ENCODE assay signal across 8 cellular contexts in the genomic region with DNA sequence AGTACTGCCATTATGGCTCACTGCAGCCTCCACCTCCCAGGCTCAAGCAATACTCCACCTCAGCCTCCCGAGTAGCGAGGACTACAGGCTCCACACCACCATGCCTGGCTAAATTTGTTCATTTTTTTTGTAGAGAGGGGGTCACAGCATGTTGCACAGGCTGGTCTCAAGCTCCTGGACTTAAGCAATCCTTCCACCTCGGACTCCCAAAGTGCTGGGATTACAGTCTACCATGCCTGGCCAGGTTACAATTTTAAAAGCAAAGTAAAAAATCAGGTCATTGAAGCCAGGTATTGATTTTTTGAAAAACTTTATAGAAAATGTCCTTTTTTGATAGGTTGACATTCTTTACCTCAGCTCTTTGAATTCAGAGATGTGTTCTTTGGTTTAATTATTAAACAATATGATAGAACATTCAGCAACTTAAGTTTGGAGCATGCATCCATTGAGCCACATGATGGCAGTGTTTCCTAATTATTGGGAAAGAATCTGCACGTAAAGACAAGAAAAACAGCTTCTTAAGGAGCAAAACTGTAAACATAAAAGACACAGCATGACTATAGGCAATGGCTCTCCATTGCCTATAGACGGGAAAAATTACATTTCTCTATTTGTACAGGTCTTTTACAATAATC. TPM values are rescaled to one million over a fixed set of nuclear protein-coding genes. Genes with fewer than 3 reads are reported as not detected.
A peak's percentile ranks its signal among the peaks of the same experiment; 100 is the strongest.
DNase-seq lines count a peak whose midpoint lies in the region; TF ChIP-seq lines count a peak whose summit lies in the region.

No MANE protein-coding gene starts in this region.

- peaks cover 22% of the 10 kb centered on the region for H3K27me3 Mint-ChIP-seq in T-helper 1 cell treated with Interleukin-12 subunit alpha and Interleukin-12 subunit beta and Interleukin-4 antibody, amounts not matched to agents 30 μg/mL and 1 μg/mL, for 36 hours (ENCODE audit: low read depth)

- H3K4me1 ChIP-seq in tibial artery, result peaks cover 0 to 35% (median 26%) of the 10 kb centered on the region in 4 donors

- peak overlapping the region in 50 of 59 donors; percentile 1 to 57 (median 32) for H3K4me3 ChIP-seq in dorsolateral prefrontal cortex
- H3K4me3 ChIP-seq in tibial artery, result no peak overlapping the region
- H3K4me3 ChIP-seq in MG63, result no peak overlapping the region

- H3K9me3 ChIP-seq in tibial artery, result no peaks in the 10 kb centered on the region
- H3K9me3 ChIP-seq in MG63, result no peaks in the 10 kb centered on the region

- no peaks in the 10 kb centered on the region for H3K36me3 Mint-ChIP-seq in T-helper 1 cell treated with Interleukin-12 subunit alpha and Interleukin-12 subunit beta and Interleukin-4 antibody, amounts not matched to agents 30 μg/mL and 1 μg/mL, for 36 hours (ENCODE audit: low read depth)

- H3K27me3 ChIP-seq in dorsolateral prefrontal cortex (peaks cover 0 to 51% (median 6%) of the 10 kb centered on the region in 45 donors), tibial artery (peaks cover 8 to 74% of the 10 kb centered on the region in 2 donors), MG63 (no peaks in the 10 kb centered on the region)

- DNase-seq in activated effector memory CD4-positive, alpha-beta T cell treated with anti-CD3 and anti-CD28 coated beads, Interleukin-2, amount 50 U/mL, for 16 hours, result peak; percentile 66
- no peak for DNase-seq in activated effector memory CD4-positive, alpha-beta T cell treated with Interleukin-2 at 50 U/mL for 16 hours
- peak; percentile 48 for DNase-seq in NCI-H1105 (lab: John Stamatoyannopoulos, UW)
- peak in 1 of 10 donors; percentile 52 for DNase-seq in dorsolateral prefrontal cortex
- peak; percentile 83 for DNase-seq in medulla oblongata (ENCODE audit: extremely low spot score)
- DNase-seq in tibial artery, result no peak
- no peak for DNase-seq in MG63

- peak overlapping the region; percentile 76 for H3K4me3 Mint-ChIP-seq in T-helper 1 cell treated with Interleukin-12 subunit alpha and Interleukin-12 subunit beta and Interleukin-4 antibody, amounts not matched to agents 30 μg/mL and 1 μg/mL, for 36 hours

- intact Hi-C loops in dorsolateral prefrontal cortex (cut with DNase I), result loop anchor here (1.0 to 5.0 kb wide), 3 partner anchors 88 to 252 kb away; a partner anchor contains a TSS
- intact Hi-C loops in tibial artery (cut with DNase I; ENCODE audit: low total_unique reads), result loop anchor here (5.0 kb wide), 1 partner anchor 92 kb away; no protein-coding TSS in a partner anchor

- H3K9me3 Mint-ChIP-seq in T-helper 1 cell treated with Interleukin-12 subunit alpha and Interleukin-12 subunit beta and Interleukin-4 antibody, amounts not matched to agents 30 μg/mL and 1 μg/mL, for 36 hours, result no peaks in the 10 kb centered on the region

- H3K4me1 Mint-ChIP-seq in T-helper 1 cell treated with Interleukin-12 subunit alpha and Interleukin-12 subunit beta and Interleukin-4 antibody, amounts not matched to agents 30 μg/mL and 1 μg/mL, for 36 hours (ENCODE audit: low read depth), result peaks cover 19% of the 10 kb centered on the region

- H3K36me3 ChIP-seq in tibial artery (no peaks in the 10 kb centered on the region), MG63 (no peaks in the 10 kb centered on the region)

- no peak overlapping the region for H3K27ac Mint-ChIP-seq in T-helper 1 cell treated with Interleukin-12 subunit alpha and Interleukin-12 subunit beta and Interleukin-4 antibody, amounts not matched to agents 30 μg/mL and 1 μg/mL, for 36 hours

- TF ChIP-seq CTCF in dorsolateral prefrontal cortex (IDR thresholded peaks at IDR 0.05 in 54 of 56, conservative IDR thresholded peaks at IDR 0.05 in 2 of 56; ENCODE audit: low read depth in 1 of 56, partially characterized antibody in 56 of 56), result peak; percentile 61 to 95 (median 85)
- peak; percentile 70 to 75 for TF ChIP-seq CTCF in tibial artery (IDR thresholded peaks at IDR 0.05)

- peak overlapping the region in 58 of 59 donors; percentile 13 to 98 (median 78) for H3K27ac ChIP-seq in dorsolateral prefrontal cortex
- H3K27ac ChIP-seq in tibial artery, result no peak overlapping the region

RNA-seq across cellular contexts. Expression of a gene that starts 1.7 kb away (rescaled TPM):
- 1 to 10 TPM in 116 of 120 experiments, under 1 TPM in 4; 0.57 to 6.4 (median 2.4) TPM for total RNA-seq in dorsolateral prefrontal cortex
- total RNA-seq in MG63 (2014; rRNA removed; shearing (Covaris generic); ENCODE audit: low replicate concordance), result not detected in 2 replicates

RNA-seq across cellular contexts. Expression of a gene that starts 9.8 kb away (rescaled TPM):
- 1 to 10 TPM in 108 of 120 experiments, under 1 TPM in 12; 0.55 to 4.2 (median 1.7) TPM for total RNA-seq in dorsolateral prefrontal cortex
- 0.96 and 1.1 TPM in 2 replicates for total RNA-seq in MG63 (2014; rRNA removed; shearing (Covaris generic); ENCODE audit: low replicate concordance)

RNA-seq across cellular contexts. Expression of a gene that starts 22.8 kb away (rescaled TPM):
- total RNA-seq in dorsolateral prefrontal cortex, result 10 to 100 TPM in 7 of 120 experiments, 1 to 10 TPM in 108, under 1 TPM in 5; 0.39 to 16.5 (median 3.9) TPM
- total RNA-seq in MG63 (2014; rRNA removed; shearing (Covaris generic); ENCODE audit: low replicate concordance), result 0.36 TPM in 1 of 2 replicates, not detected in the other

RNA-seq across cellular contexts. Expression of a gene that starts 33.2 kb away (rescaled TPM):
- 100 to 1,000 TPM; 128 to 301 (median 209) TPM for total RNA-seq in dorsolateral prefrontal cortex
- 45.2 and 62.3 TPM in 2 replicates for total RNA-seq in MG63 (2014; rRNA removed; shearing (Covaris generic); ENCODE audit: low replicate concordance)

RNA-seq across cellular contexts. Expression of a gene that starts 34.4 kb away (rescaled TPM):
- total RNA-seq in dorsolateral prefrontal cortex, result 1 to 10 TPM in 15 of 120 experiments, under 1 TPM in 31, not detected in 74; 0.27 to 2.1 (median 0.73) TPM
- total RNA-seq in MG63 (2014; rRNA removed; shearing (Covaris generic); ENCODE audit: low replicate concordance), result not detected in 2 replicates

Comparison
In these comparisons a context has a peak if more than half of its experiments do, and no peak if none do; other contexts are left out.
1. DNase-seq: peak in activated effector memory CD4-positive, alpha-beta T cell treated with anti-CD3 and anti-CD28 coated beads, Interleukin-2, amount 50 U/mL, for 16 hours (single experiment), NCI-H1105 (single experiment) and medulla oblongata (single experiment); none in activated effector memory CD4-positive, alpha-beta T cell treated with Interleukin-2 at 50 U/mL for 16 hours (single experiment), tibial artery (0 of 2) and MG63 (single experiment).
2. H3K27ac ChIP-seq: peak in dorsolateral prefrontal cortex (58 of 59); none in tibial artery (0 of 2).
3. H3K4me3 ChIP-seq: peak in dorsolateral prefrontal cortex (50 of 59); none in tibial artery (0 of 2) and MG63 (single experiment).